In the genomic region with DNA sequence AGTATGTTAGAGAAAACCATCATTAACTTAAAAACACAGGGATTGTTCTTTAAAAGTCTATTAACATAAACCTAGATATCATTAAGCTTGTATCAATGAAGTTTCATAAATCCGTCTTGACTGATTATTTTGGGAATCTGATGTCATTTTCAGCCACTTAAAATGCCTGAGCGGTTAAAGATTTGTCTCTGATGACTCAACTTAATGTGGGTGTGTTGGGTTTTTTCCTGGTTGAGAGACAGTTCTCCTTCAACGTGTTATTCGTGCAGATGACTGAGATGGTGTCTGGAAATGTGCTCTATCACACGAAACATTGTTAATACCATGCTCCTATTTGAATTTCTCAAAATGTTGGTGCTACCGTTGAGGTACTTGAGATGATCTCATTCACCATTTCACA, we compare ENCODE assay signal across 15 cellular contexts.
DNase-seq lines count a peak whose midpoint lies in the region; ATAC-seq and TF ChIP-seq lines count a peak whose summit lies in the region.
"Had no signal": no experiment of that assay in that cellular context is flagged by ENCODE, and none has a peak within 500 bp of the region (broad histone marks: within the 10 kb centered on the region; RNA-seq: fewer than 3 reads in every experiment).

No MANE protein-coding gene starts in this region.

- H3K27ac ChIP-seq in HEK293 (ENCODE audit: extremely low read depth, low read depth, low read length) (no peak overlapping the region), mesodermal cell (ENCODE audit: low read depth, low read length, severe bottlenecking) (peak overlapping the region; percentile 23), upper lobe of right lung (no peak overlapping the region)

- H3K9me3 ChIP-seq in HEK293 (ENCODE audit: control insufficient read depth, insufficient read depth, low read depth, low read length) (no peaks in the 10 kb centered on the region), mesodermal cell (ENCODE audit: control insufficient read depth, low read length) (no peaks in the 10 kb centered on the region), upper lobe of right lung (no peaks in the 10 kb centered on the region)
- H3K9me3 ChIP-seq: BE2C had no signal

- no peak overlapping the region for H3K27ac Mint-ChIP-seq in T-cell
- H3K27ac Mint-ChIP-seq: activated CD4-positive, alpha-beta memory T cell treated with anti-CD3 and anti-CD28 coated beads, Interleukin-2, amount 10 ng/mL, durations not matched to agents 7 days and 5 days; progenitor cell of endocrine pancreas had no signal

- DNase-seq in EH (ENCODE audit: low read depth) (peak; percentile 64), astrocyte of the hippocampus (ENCODE audit: low read depth, low spot score) (peak; percentile 44), T-cell (no peak), upper lobe of right lung (no peak)
- DNase-seq in stimulated activated CD4-positive, alpha-beta T cell treated with anti-CD3 and anti-CD28 coated beads, Interleukin-4, amount 100 ng/mL, for 4 hours = no peak
- DNase-seq: activated CD4-positive, alpha-beta memory T cell treated with anti-CD3 and anti-CD28 coated beads, Interleukin-2, amount 10 ng/mL, durations not matched to agents 7 days and 5 days; aorta; BE2C; NCI-H2029 treated with DMSO at 0.1 percent for 48 hours; SIG-M5 had no signal

- H3K27me3 ChIP-seq in upper lobe of right lung = no peaks in the 10 kb centered on the region
- H3K27me3 ChIP-seq: BE2C had no signal

- no peak overlapping the region for H3K4me3 Mint-ChIP-seq in T-cell
- H3K4me3 Mint-ChIP-seq: activated CD4-positive, alpha-beta memory T cell treated with anti-CD3 and anti-CD28 coated beads, Interleukin-2, amount 10 ng/mL, durations not matched to agents 7 days and 5 days; GM23338 had no signal

- CTCF ChIA-PET in HEK293 (lab: Yijun Ruan, JAX) (no interaction called here), T-cell (lab: Charles Lee) (no interaction called here)

- POLR2A ChIA-PET in HEK293 (lab: Yijun Ruan, JAX) (no interaction called here), T-cell (lab: Charles Lee) (no interaction called here)

- no peaks in the 10 kb centered on the region for H3K4me1 ChIP-seq in HEK293 (ENCODE audit: control insufficient read depth, insufficient read depth, low read length)
- H3K4me1 ChIP-seq in mesodermal cell (ENCODE audit: control insufficient read depth, insufficient read depth, low read length, poor library complexity, severe bottlenecking) = peaks cover 16% of the 10 kb centered on the region
- no peaks in the 10 kb centered on the region for H3K4me1 ChIP-seq in upper lobe of right lung
- H3K4me1 ChIP-seq: BE2C had no signal

- no peaks in the 10 kb centered on the region for H3K36me3 Mint-ChIP-seq in T-cell

- H3K27me3 Mint-ChIP-seq in T-cell = no peaks in the 10 kb centered on the region
- H3K27me3 Mint-ChIP-seq: activated CD4-positive, alpha-beta memory T cell treated with anti-CD3 and anti-CD28 coated beads, Interleukin-2, amount 10 ng/mL, durations not matched to agents 7 days and 5 days; progenitor cell of endocrine pancreas had no signal

- ATAC-seq in HG03097 (IDR thresholded peaks at IDR 0.05; ENCODE audit: low FRiP score, unreplicated experiment) (no peak), T-cell (replicated peaks in 1 of 4) (no peak), upper lobe of right lung (no peak)
- ATAC-seq: GM23338 had no signal

- intact Hi-C loops in upper lobe of right lung (cut with DNase I) = no loop called here

- H3K4me1 Mint-ChIP-seq in T-cell = no peaks in the 10 kb centered on the region
- H3K4me1 Mint-ChIP-seq: activated CD4-positive, alpha-beta memory T cell treated with anti-CD3 and anti-CD28 coated beads, Interleukin-2, amount 10 ng/mL, durations not matched to agents 7 days and 5 days had no signal

- H3K4me3 ChIP-seq in HEK293 (ENCODE audit: low read depth, low read length) (no peak overlapping the region), mesodermal cell (ENCODE audit: extremely low read depth, insufficient read depth, low read length, poor library complexity, severe bottlenecking) (no peak overlapping the region), upper lobe of right lung (no peak overlapping the region)
- H3K4me3 ChIP-seq: GM23338 had no signal

- TF ChIP-seq CTCF in HEK293 (tag by site-specific recombination; IDR thresholded peaks at IDR 0.05) (no peak), upper lobe of right lung (IDR thresholded peaks at IDR 0.05) (no peak)

- H3K9me3 Mint-ChIP-seq in T-cell = peaks cover 5 to 12% (median 5%) of the 10 kb centered on the region in 3 donors
- H3K9me3 Mint-ChIP-seq: GM23338 had no signal

- WGBS in mesodermal cell (ENCODE audit: insufficient coverage in 2 of 2), 2 experiments = 69 to 93% methylated on average over 4 to 5 of the region's 6 CpGs

- H3K36me3 ChIP-seq in HEK293 (ENCODE audit: control insufficient read depth in 2 of 2, insufficient read depth in 1 of 2, low read length in 2 of 2) (no peaks in the 10 kb centered on the region), mesodermal cell (ENCODE audit: control insufficient read depth, insufficient read depth, low read length) (peaks cover 2% of the 10 kb centered on the region), upper lobe of right lung (no peaks in the 10 kb centered on the region)
- H3K36me3 ChIP-seq: BE2C had no signal

TF ChIP-seq in HEK293, 187 proteins besides CTCF, POLR2A, EP300 and RAD21:
- TF ChIP-seq ZNF175 (tag by site-specific recombination; IDR thresholded peaks at IDR 0.05) (no peak), ZNF544 (tag by site-specific recombination; IDR thresholded peaks at IDR 0.05) (no peak), KLF8 (tag by site-specific recombination; IDR thresholded peaks at IDR 0.05) (peak; percentile 17; the same call in 1 of the 2 replicates), ZNF776 (tag by site-specific recombination; IDR thresholded peaks at IDR 0.05; ENCODE audit: borderline replicate concordance) (no peak), ZNF629 (tag by site-specific recombination; IDR thresholded peaks at IDR 0.05) (peak; percentile 33; the same call in 1 of the 2 replicates), SP7 (tag by site-specific recombination; IDR thresholded peaks at IDR 0.05) (no peak), ZNF521 (tag by site-specific recombination; IDR thresholded peaks at IDR 0.05) (no peak), ZNF10 (tag by site-specific recombination; IDR thresholded peaks at IDR 0.05) (peak; percentile 50; the same call in 1 of the 2 replicates), KLF10 (tag by site-specific recombination; IDR thresholded peaks at IDR 0.05) (0 out of 2 replicates have a peak, but pooled peaks have one; percentile 26)
- TF ChIP-seq, protein P1, sequence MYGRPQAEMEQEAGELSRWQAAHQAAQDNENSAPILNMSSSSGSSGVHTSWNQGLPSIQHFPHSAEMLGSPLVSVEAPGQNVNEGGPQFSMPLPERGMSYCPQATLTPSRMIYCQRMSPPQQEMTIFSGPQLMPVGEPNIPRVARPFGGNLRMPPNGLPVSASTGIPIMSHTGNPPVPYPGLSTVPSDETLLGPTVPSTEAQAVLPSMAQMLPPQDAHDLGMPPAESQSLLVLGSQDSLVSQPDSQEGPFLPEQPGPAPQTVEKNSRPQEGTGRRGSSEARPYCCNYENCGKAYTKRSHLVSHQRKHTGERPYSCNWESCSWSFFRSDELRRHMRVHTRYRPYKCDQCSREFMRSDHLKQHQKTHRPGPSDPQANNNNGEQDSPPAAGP (tag by site-specific recombination; IDR thresholded peaks at IDR 0.05) = no peak

Comparison
In these comparisons a context has a peak if more than half of its experiments do, and no peak if none do; other contexts are left out.
1. DNase-seq: peak in EH (single experiment) and astrocyte of the hippocampus (single experiment); none in stimulated activated CD4-positive, alpha-beta T cell treated with anti-CD3 and anti-CD28 coated beads, Interleukin-4, amount 100 ng/mL, for 4 hours (0 of 2), T-cell (0 of 34) and upper lobe of right lung (single experiment).